Comparison of ENCODE assay signal across 8 cellular contexts in the genomic region with DNA sequence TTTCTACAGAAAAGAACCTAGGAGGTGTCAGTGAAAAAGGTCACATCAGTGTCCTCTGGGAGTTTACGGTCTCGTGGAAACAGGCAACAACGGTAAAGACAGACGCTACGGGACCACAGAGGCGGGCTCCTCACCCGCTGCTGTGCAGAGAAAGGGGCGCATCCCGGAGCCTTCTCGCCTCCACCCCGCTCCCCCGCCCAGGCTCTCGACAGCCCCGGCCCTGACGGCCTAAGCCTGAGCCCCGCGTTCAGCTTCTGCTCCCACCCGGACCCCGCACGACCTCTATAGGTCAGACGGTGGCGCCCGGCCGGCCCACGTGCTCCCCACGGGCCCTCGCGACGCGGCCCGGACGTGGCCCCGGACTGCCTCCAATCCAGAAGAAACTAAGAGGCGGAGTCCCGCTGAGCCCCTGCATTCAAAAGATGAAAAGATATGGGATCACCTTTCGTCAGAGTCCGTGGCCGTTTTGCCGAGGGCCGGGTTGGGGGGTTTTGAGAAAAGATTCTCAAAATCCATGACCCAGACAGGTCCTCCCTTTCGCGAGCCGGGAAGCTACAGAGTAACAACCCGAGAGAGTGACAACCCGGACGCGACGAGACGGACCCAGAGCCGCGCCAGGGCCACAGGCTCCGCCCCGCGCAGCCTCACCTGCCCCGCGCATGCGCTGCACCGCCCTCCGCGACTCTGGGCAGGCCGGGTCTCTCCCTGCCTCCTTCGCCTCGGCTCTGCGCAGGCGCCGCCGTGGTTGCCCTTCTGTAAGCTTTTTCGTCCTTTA. TPM values are rescaled to one million over a fixed set of nuclear protein-coding genes. Genes with fewer than 3 reads are reported as not detected.
DNase-seq lines count a peak whose midpoint lies in the region; ATAC-seq and TF ChIP-seq lines count a peak whose summit lies in the region.

A gene (minus strand): TSS at position 577 of the 775 bp plus-strand sequence. CDS start 61 bp downstream, at position 516.

- TF ChIP-seq CTCF in BJ (IDR thresholded peaks at IDR 0.05; ENCODE audit: insufficient read depth, low read depth, low read length) (no peak), kidney epithelial cell (IDR thresholded peaks at IDR 0.05; ENCODE audit: insufficient read depth, low read length, poor library complexity, severe bottlenecking) (no peak)

- peak; percentile 37 for DNase-seq in BJ (ENCODE audit: low read depth)
- DNase-seq in GM19238 (ENCODE audit: insufficient read length, low spot score) = peak; percentile 95
- DNase-seq in NCI-H510A treated with DMSO at 0.1 percent for 48 hours (lab: John Stamatoyannopoulos, UW) = peak; percentile 93
- DNase-seq in activated CD4-positive, alpha-beta T cell treated with anti-CD3 and anti-CD28 coated beads for 24 hours (ENCODE audit: low read depth in 2 of 2) = peak; percentile 92 to 93
- peak; percentile 98 for DNase-seq in cerebellum (ENCODE audit: low spot score)
- DNase-seq in kidney epithelial cell (ENCODE audit: low read depth) = peak; percentile 52
- DNase-seq in stimulated activated CD4-positive, alpha-beta T cell treated with anti-CD3 and anti-CD28 coated beads, Interleukin-15, amount 100 ng/mL, for 48 hours (ENCODE audit: low read depth in 2 of 2) = peak; percentile 93 to 95

- H3K27me3 ChIP-seq in BJ (ENCODE audit: control insufficient read depth, insufficient read depth, low read length) (no peaks in the 10 kb centered on the region), kidney epithelial cell (ENCODE audit: control insufficient read depth, insufficient read depth, low read length) (no peaks in the 10 kb centered on the region)

- POLR2A ChIA-PET in BJ (lab: Charles Lee) = no interaction called here

- peak; percentile 88 for ATAC-seq in HG03439 (IDR thresholded peaks at IDR 0.05; ENCODE audit: unreplicated experiment)

- H3K36me3 ChIP-seq in BJ (ENCODE audit: control insufficient read depth, insufficient read depth, low read length) = no peaks in the 10 kb centered on the region
- no peaks in the 10 kb centered on the region for H3K36me3 ChIP-seq in kidney epithelial cell (ENCODE audit: control insufficient read depth, insufficient read depth, low read length)

- H3K4me3 ChIP-seq in BJ (ENCODE audit: low read depth, low read length) (peak within 1 kb of the TSS; percentile 77), kidney epithelial cell (ENCODE audit: low read depth, low read length) (peak within 1 kb of the TSS; percentile 66)

- CTCF ChIA-PET in BJ (lab: Yijun Ruan, JAX) = interaction anchor here (0.9 to 1.0 kb wide), 2 partner anchors 9 to 132 kb away, joined by 3 read pairs; no protein-coding TSS in a partner anchor

RNA-seq across cellular contexts. Expression of the gene that starts here (rescaled TPM):
- 0.99 and 3.6 TPM in 2 replicates for polyA plus RNA-seq in BJ (2011; rRNA removed)
- 0.09 and 1.2 TPM in 2 replicates for polyA minus RNA-seq in BJ (2011; rRNA and poly(A)+ RNA removed)
- total RNA-seq in cerebellum (23.7 TPM), kidney epithelial cell (22.7 and 47.5 TPM in 2 replicates)

Comparison
In these comparisons a context has a peak if more than half of its experiments do, and no peak if none do; other contexts are left out.
1. Peak in every context shown above with its lines: DNase-seq, ATAC-seq and H3K4me3 ChIP-seq.
2. DNase-seq: peak in every context shown above with its lines; median percentile 98 in cerebellum; 95 in GM19238; 94 in stimulated activated CD4-positive, alpha-beta T cell treated with anti-CD3 and anti-CD28 coated beads, Interleukin-15, amount 100 ng/mL, for 48 hours; 93 in NCI-H510A treated with DMSO at 0.1 percent for 48 hours; 92 in activated CD4-positive, alpha-beta T cell treated with anti-CD3 and anti-CD28 coated beads for 24 hours; 52 in kidney epithelial cell; 37 in BJ.